ENCODE assay signal across 1 cellular context in genomic region chr14:76123426-76124095, GRCh38.
TF ChIP-seq lines count a peak whose summit lies in the region.

No MANE protein-coding gene starts in this region.

TF ChIP-seq in H1, 55 proteins besides CTCF, POLR2A, EP300 and RAD21:
- TF ChIP-seq SRF (IDR thresholded peaks at IDR 0.05; ENCODE audit: low read depth, low read length) (no peak), TEAD4 (IDR thresholded peaks at IDR 0.05; ENCODE audit: low read depth, low read length) (0 out of 2 replicates have a peak, but pooled peaks have one; percentile 25), HDAC2 (IDR thresholded peaks at IDR 0.05; ENCODE audit: borderline replicate concordance in 1 of 2, low read depth in 2 of 2, low read length in 2 of 2) (no peak), CHD1 (IDR thresholded peaks at IDR 0.05; ENCODE audit: low read depth, low read length) (no peak)
TF ChIP-seq in H1: peak in this region for 1.
